ENCODE assay signal across 1 cellular context in the genomic region with DNA sequence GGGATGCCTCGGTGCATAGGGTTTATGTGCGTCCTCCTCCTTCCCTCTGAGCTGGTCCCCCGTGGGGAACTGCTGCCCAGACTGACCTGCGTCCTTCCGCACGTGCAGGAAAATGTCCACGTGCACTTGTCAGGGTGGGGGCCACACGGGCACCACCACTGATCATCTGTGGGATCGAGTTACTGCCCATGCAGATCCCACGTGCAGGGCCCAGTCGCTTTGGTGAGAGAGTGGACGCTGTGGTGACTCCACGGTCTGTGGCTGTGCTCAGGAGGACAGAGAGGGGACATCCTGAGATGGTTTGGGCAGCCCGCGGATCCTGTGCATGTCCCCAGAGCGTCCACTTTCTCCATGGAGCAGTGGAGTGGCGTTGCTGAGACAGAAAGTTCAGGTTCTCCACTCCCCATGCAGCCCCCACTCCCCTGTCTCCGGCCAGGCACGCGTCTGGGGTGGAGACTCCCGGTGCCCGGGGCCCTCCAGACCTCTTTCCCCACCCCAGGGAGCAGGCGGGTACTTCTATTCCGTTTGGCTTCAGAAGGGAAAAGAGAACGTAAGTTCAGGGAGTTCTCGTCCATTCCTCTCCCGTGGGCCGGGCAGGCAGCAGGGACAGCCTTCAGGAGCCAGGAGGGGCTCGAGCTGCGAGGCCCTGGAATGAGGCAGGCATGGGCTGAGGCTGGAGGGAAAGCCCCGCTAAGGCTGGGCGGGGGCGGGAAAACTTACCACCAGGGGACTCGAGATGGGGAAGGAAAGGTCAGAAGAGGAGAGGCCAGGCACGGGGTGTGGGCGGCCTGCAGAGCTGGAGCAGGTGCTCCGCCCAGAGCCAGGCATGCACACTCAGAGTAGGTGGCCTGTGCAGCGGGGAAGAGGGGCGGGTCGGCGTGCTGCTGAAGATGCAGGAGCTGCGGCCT.
TF ChIP-seq lines count a peak whose summit lies in the region.

No MANE protein-coding gene starts in this region.

TF ChIP-seq in HepG2, 621 proteins besides CTCF, POLR2A, EP300 and RAD21 (continued from another document):
- TF ChIP-seq, protein P1, sequence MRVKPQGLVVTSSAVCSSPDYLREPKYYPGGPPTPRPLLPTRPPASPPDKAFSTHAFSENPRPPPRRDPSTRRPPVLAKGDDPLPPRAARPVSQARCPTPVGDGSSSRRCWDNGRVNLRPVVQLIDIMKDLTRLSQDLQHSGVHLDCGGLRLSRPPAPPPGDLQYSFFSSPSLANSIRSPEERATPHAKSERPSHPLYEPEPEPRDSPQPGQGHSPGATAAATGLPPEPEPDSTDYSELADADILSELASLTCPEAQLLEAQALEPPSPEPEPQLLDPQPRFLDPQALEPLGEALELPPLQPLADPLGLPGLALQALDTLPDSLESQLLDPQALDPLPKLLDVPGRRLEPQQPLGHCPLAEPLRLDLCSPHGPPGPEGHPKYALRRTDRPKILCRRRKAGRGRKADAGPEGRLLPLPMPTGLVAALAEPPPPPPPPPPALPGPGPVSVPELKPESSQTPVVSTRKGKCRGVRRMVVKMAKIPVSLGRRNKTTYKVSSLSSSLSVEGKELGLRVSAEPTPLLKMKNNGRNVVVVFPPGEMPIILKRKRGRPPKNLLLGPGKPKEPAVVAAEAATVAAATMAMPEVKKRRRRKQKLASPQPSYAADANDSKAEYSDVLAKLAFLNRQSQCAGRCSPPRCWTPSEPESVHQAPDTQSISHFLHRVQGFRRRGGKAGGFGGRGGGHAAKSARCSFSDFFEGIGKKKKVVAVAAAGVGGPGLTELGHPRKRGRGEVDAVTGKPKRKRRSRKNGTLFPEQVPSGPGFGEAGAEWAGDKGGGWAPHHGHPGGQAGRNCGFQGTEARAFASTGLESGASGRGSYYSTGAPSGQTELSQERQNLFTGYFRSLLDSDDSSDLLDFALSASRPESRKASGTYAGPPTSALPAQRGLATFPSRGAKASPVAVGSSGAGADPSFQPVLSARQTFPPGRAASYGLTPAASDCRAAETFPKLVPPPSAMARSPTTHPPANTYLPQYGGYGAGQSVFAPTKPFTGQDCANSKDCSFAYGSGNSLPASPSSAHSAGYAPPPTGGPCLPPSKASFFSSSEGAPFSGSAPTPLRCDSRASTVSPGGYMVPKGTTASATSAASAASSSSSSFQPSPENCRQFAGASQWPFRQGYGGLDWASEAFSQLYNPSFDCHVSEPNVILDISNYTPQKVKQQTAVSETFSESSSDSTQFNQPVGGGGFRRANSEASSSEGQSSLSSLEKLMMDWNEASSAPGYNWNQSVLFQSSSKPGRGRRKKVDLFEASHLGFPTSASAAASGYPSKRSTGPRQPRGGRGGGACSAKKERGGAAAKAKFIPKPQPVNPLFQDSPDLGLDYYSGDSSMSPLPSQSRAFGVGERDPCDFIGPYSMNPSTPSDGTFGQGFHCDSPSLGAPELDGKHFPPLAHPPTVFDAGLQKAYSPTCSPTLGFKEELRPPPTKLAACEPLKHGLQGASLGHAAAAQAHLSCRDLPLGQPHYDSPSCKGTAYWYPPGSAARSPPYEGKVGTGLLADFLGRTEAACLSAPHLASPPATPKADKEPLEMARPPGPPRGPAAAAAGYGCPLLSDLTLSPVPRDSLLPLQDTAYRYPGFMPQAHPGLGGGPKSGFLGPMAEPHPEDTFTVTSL (CRISPR knock-in tag; IDR thresholded peaks at IDR 0.05; ENCODE audit: borderline replicate concordance) = peak; percentile 72
- TF ChIP-seq PLRG1 (conservative IDR thresholded peaks at IDR 0.05) = no peak
- peak; percentile 54; the same call in 1 of the 2 replicates for TF ChIP-seq HOXA9 (CRISPR knock-in tag; IDR thresholded peaks at IDR 0.05; ENCODE audit: borderline replicate concordance)
- TF ChIP-seq ZNF678 (CRISPR knock-in tag; IDR thresholded peaks at IDR 0.05) = no peak; the same call in 1 of the 2 replicates
- no peak for TF ChIP-seq SIN3B (IDR thresholded peaks at IDR 0.05; ENCODE audit: low read length)
- peak; percentile 95 for TF ChIP-seq ZNF543 (CRISPR knock-in tag; IDR thresholded peaks at IDR 0.05)
- no peak for TF ChIP-seq RELA (CRISPR knock-in tag; IDR thresholded peaks at IDR 0.05)
- TF ChIP-seq KAT7 (CRISPR knock-in tag; IDR thresholded peaks at IDR 0.05; ENCODE audit: borderline replicate concordance) = no peak
- TF ChIP-seq, protein P2, sequence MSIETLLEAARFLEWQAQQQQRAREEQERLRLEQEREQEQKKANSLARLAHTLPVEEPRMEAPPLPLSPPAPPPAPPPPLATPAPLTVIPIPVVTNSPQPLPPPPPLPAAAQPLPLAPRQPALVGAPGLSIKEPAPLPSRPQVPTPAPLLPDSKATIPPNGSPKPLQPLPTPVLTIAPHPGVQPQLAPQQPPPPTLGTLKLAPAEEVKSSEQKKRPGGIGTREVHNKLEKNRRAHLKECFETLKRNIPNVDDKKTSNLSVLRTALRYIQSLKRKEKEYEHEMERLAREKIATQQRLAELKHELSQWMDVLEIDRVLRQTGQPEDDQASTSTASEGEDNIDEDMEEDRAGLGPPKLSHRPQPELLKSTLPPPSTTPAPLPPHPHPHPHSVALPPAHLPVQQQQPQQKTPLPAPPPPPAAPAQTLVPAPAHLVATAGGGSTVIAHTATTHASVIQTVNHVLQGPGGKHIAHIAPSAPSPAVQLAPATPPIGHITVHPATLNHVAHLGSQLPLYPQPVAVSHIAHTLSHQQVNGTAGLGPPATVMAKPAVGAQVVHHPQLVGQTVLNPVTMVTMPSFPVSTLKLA (IDR thresholded peaks at IDR 0.05) = peak; percentile 71
- TF ChIP-seq ZNF225 (CRISPR knock-in tag; IDR thresholded peaks at IDR 0.05) = no peak
- TF ChIP-seq EHMT2 (IDR thresholded peaks at IDR 0.05; ENCODE audit: borderline replicate concordance, low read depth, low read length) = no peak
- TF ChIP-seq, protein P3, sequence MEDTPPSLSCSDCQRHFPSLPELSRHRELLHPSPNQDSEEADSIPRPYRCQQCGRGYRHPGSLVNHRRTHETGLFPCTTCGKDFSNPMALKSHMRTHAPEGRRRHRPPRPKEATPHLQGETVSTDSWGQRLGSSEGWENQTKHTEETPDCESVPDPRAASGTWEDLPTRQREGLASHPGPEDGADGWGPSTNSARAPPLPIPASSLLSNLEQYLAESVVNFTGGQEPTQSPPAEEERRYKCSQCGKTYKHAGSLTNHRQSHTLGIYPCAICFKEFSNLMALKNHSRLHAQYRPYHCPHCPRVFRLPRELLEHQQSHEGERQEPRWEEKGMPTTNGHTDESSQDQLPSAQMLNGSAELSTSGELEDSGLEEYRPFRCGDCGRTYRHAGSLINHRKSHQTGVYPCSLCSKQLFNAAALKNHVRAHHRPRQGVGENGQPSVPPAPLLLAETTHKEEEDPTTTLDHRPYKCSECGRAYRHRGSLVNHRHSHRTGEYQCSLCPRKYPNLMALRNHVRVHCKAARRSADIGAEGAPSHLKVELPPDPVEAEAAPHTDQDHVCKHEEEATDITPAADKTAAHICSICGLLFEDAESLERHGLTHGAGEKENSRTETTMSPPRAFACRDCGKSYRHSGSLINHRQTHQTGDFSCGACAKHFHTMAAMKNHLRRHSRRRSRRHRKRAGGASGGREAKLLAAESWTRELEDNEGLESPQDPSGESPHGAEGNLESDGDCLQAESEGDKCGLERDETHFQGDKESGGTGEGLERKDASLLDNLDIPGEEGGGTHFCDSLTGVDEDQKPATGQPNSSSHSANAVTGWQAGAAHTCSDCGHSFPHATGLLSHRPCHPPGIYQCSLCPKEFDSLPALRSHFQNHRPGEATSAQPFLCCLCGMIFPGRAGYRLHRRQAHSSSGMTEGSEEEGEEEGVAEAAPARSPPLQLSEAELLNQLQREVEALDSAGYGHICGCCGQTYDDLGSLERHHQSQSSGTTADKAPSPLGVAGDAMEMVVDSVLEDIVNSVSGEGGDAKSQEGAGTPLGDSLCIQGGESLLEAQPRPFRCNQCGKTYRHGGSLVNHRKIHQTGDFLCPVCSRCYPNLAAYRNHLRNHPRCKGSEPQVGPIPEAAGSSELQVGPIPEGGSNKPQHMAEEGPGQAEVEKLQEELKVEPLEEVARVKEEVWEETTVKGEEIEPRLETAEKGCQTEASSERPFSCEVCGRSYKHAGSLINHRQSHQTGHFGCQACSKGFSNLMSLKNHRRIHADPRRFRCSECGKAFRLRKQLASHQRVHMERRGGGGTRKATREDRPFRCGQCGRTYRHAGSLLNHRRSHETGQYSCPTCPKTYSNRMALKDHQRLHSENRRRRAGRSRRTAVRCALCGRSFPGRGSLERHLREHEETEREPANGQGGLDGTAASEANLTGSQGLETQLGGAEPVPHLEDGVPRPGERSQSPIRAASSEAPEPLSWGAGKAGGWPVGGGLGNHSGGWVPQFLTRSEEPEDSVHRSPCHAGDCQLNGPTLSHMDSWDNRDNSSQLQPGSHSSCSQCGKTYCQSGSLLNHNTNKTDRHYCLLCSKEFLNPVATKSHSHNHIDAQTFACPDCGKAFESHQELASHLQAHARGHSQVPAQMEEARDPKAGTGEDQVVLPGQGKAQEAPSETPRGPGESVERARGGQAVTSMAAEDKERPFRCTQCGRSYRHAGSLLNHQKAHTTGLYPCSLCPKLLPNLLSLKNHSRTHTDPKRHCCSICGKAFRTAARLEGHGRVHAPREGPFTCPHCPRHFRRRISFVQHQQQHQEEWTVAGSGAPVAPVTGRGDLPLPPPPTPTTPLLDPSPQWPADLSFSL (CRISPR knock-in tag; IDR thresholded peaks at IDR 0.05) = no peak
- no peak for TF ChIP-seq FLYWCH1 (CRISPR knock-in tag; IDR thresholded peaks at IDR 0.05)
- TF ChIP-seq ZNF607 (CRISPR knock-in tag; IDR thresholded peaks at IDR 0.05; ENCODE audit: borderline replicate concordance) = peak; percentile 70
- TF ChIP-seq, protein P4, sequence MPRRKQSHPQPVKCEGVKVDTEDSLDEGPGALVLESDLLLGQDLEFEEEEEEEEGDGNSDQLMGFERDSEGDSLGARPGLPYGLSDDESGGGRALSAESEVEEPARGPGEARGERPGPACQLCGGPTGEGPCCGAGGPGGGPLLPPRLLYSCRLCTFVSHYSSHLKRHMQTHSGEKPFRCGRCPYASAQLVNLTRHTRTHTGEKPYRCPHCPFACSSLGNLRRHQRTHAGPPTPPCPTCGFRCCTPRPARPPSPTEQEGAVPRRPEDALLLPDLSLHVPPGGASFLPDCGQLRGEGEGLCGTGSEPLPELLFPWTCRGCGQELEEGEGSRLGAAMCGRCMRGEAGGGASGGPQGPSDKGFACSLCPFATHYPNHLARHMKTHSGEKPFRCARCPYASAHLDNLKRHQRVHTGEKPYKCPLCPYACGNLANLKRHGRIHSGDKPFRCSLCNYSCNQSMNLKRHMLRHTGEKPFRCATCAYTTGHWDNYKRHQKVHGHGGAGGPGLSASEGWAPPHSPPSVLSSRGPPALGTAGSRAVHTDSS (CRISPR knock-in tag; conservative IDR thresholded peaks at IDR 0.05) = no peak
- TF ChIP-seq ZNF747 (CRISPR knock-in tag; IDR thresholded peaks at IDR 0.05; ENCODE audit: borderline replicate concordance) = peak; percentile 57; the same call in 1 of the 2 replicates
- TF ChIP-seq MXD4 (CRISPR knock-in tag; IDR thresholded peaks at IDR 0.05) = no peak; the same call in 1 of the 2 replicates
- no peak for TF ChIP-seq ZNF83 (CRISPR knock-in tag; IDR thresholded peaks at IDR 0.05; ENCODE audit: borderline replicate concordance)
- no peak for TF ChIP-seq KDM1A (CRISPR knock-in tag; IDR thresholded peaks at IDR 0.05)
- TF ChIP-seq NRL (CRISPR knock-in tag; IDR thresholded peaks at IDR 0.05; ENCODE audit: borderline replicate concordance) = no peak; the same call in 1 of the 2 replicates
- TF ChIP-seq ZNF841 (CRISPR knock-in tag; IDR thresholded peaks at IDR 0.05; ENCODE audit: borderline replicate concordance) = no peak
- TF ChIP-seq SNAPC2 (CRISPR knock-in tag; IDR thresholded peaks at IDR 0.05) = no peak
- TF ChIP-seq SRSF9 (IDR thresholded peaks at IDR 0.05; ENCODE audit: borderline replicate concordance, insufficient read depth, low read depth, low read length, poor library complexity, severe bottlenecking) = no peak
- peak; percentile 48; the same call in 1 of the 2 replicates for TF ChIP-seq ZNF121 (CRISPR knock-in tag; IDR thresholded peaks at IDR 0.05)
- no peak for TF ChIP-seq THYN1 (CRISPR knock-in tag; IDR thresholded peaks at IDR 0.05; ENCODE audit: borderline replicate concordance, low read depth)
- TF ChIP-seq, protein P5, sequence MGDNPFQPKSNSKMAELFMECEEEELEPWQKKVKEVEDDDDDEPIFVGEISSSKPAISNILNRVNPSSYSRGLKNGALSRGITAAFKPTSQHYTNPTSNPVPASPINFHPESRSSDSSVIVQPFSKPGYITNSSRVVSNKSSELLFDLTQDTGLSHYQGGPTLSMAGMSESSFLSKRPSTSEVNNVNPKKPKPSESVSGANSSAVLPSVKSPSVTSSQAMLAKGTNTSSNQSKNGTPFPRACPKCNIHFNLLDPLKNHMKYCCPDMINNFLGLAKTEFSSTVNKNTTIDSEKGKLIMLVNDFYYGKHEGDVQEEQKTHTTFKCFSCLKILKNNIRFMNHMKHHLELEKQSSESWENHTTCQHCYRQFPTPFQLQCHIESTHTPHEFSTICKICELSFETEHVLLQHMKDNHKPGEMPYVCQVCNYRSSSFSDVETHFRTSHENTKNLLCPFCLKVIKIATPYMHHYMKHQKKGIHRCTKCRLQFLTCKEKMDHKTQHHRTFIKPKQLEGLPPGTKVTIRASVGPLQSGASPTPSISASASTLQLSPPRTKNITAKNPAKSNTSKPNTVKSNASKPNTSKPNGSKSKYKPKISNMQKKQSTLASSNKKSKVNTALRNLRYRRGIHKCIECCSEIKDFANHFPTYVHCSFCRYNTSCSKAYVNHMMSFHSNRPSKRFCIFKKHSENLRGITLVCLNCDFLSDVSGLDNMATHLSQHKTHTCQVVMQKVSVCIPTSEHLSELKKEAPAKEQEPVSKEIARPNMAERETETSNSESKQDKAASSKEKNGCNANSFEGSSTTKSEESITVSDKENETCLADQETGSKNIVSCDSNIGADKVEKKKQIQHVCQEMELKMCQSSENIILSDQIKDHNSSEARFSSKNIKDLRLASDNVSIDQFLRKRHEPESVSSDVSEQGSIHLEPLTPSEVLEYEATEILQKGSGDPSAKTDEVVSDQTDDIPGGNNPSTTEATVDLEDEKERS (CRISPR knock-in tag; IDR thresholded peaks at IDR 0.05) = peak; percentile 84
- peak; percentile 51; the same call in 1 of the 2 replicates for TF ChIP-seq ZNF619 (CRISPR knock-in tag; IDR thresholded peaks at IDR 0.05)
- TF ChIP-seq ZNF776 (CRISPR knock-in tag; IDR thresholded peaks at IDR 0.05) = peak; percentile 55; the same call in 1 of the 2 replicates
- peak; percentile 49 for TF ChIP-seq ZEB1 (IDR thresholded peaks at IDR 0.05; ENCODE audit: insufficient replicate concordance, low read depth)
- no peak for TF ChIP-seq ZNF792 (CRISPR knock-in tag; IDR thresholded peaks at IDR 0.05)
- peak; percentile 75; the same call in 1 of the 2 replicates for TF ChIP-seq ZNF451 (CRISPR knock-in tag; IDR thresholded peaks at IDR 0.05)
